In the genomic region with DNA sequence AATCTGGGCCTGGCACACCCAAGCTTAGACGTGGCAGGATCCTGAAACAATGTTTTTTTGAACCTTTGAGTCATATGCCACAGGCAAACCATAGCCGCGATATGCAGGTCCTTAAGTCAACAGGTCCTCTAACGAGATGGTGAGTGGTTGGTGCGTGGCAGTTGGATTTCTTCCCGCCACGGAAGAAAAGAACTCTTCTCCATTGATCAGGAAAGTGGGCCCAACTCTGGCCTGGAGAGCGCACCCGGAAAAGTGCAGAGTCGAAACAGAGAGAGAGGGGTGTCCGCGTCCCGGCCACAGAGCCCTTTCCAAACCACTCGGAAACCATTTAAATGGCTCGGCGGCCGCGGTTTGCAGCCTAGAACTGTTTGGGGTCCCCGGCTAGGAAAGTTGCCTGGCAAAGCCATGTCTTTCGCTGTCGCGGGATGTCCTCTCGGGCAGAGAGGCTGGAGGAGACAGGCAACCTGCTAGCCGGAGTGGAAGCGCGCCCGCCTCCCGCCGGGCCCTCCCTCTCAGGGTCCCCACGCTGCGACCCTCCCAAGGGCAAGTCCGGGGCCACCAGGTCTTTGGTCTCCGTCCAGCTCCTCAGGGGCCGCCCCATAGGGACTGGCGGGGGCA, we compare ENCODE assay signal across 8 cellular contexts. TPM values are rescaled to one million over a fixed set of nuclear protein-coding genes. Genes with fewer than 3 reads are reported as not detected.
A peak's percentile ranks its signal among the peaks of the same experiment; 100 is the strongest.
DNase-seq lines count a peak whose midpoint lies in the region; FAIRE-seq and TF ChIP-seq lines count a peak whose summit lies in the region.

No MANE protein-coding gene starts in this region.

- 4 to 10% (median 5%) methylated on average over 33 to 35 of the region's 35 CpGs for WGBS in small intestine, 3 donors

- no peak for FAIRE-seq in small intestine (lab: Jason Lieb, UNC)

- H3K27ac ChIP-seq in ascending aorta (no peak overlapping the region), small intestine (ENCODE audit: low read depth in 1 of 2, low read length in 1 of 2) (peak overlapping the region; percentile 97)

- H3K4me1 ChIP-seq in ascending aorta = peaks cover 10 to 15% of the 10 kb centered on the region in 2 donors
- H3K4me1 ChIP-seq in small intestine (ENCODE audit: control insufficient read depth in 2 of 2, insufficient read depth in 1 of 2, low read depth in 1 of 2, low read length in 1 of 2) = no peaks in the 10 kb centered on the region

- peak; percentile 54 for DNase-seq in A172 (ENCODE audit: low spot score)
- DNase-seq in GM13977 (ENCODE audit: low spot score) = peak; percentile 23
- peak; percentile 45 for DNase-seq in HuH-7.5 (ENCODE audit: low spot score)
- DNase-seq in ascending aorta (ENCODE audit: low spot score in 2 of 2) = no peak
- DNase-seq in small intestine = peak; percentile 83
- DNase-seq in AG08395 (ENCODE audit: low spot score) = no peak
- no peak for DNase-seq in SHP77 treated with DMSO at 0.1 percent for 48 hours (lab: John Stamatoyannopoulos, UW)

- peak overlapping the region; percentile 44 to 68 for H3K4me3 ChIP-seq in ascending aorta
- H3K4me3 ChIP-seq in iPS-18c (ENCODE audit: insufficient read depth, low read depth, low read length) = peak overlapping the region; percentile 48
- H3K4me3 ChIP-seq in small intestine (ENCODE audit: low read depth in 1 of 2, low read length in 2 of 2) = peak overlapping the region; percentile 68 to 96

- no peaks in the 10 kb centered on the region for H3K27me3 ChIP-seq in ascending aorta
- no peaks in the 10 kb centered on the region for H3K27me3 ChIP-seq in small intestine (ENCODE audit: control insufficient read depth in 2 of 2, insufficient read depth in 2 of 2, low read length in 2 of 2)

- in situ Hi-C loops in GM13977 (cut with MboI; ENCODE audit: low pct_unique_long_range_greater_than_20kb, low sequenced_read_pairs, unreplicated experiment) = no loop called here

- H3K9me3 ChIP-seq in ascending aorta = no peaks in the 10 kb centered on the region
- no peaks in the 10 kb centered on the region for H3K9me3 ChIP-seq in iPS-18c (ENCODE audit: control insufficient read depth, insufficient read depth, low read length)
- H3K9me3 ChIP-seq in small intestine (ENCODE audit: control insufficient read depth, low read depth) = no peaks in the 10 kb centered on the region

- H3K36me3 ChIP-seq in ascending aorta = no peaks in the 10 kb centered on the region
- H3K36me3 ChIP-seq in small intestine (ENCODE audit: control insufficient read depth in 2 of 2, insufficient read depth in 2 of 2, low read length in 2 of 2) = no peaks in the 10 kb centered on the region

- intact Hi-C loops in ascending aorta (cut with DNase I) = no loop called here

- TF ChIP-seq CTCF in GM13977 (IDR thresholded peaks at IDR 0.05; ENCODE audit: extremely low read depth, insufficient read depth, missing control alignments) (no peak), ascending aorta (IDR thresholded peaks at IDR 0.05) (no peak)

RNA-seq across cellular contexts. Expression of gene GALNT3, which starts 0.8 kb away (rescaled TPM):
- total RNA-seq in A172 (2014; rRNA removed; shearing (Covaris generic)) = not detected in 2 replicates
- total RNA-seq in ascending aorta = 0.64 TPM
- polyA plus RNA-seq in small intestine = 10 to 100 TPM; 21.6 to 39.0 (median 37.8) TPM

Comparison
In these comparisons a context has a peak if more than half of its experiments do, and no peak if none do; other contexts are left out.
1. DNase-seq: peak in A172 (single experiment), GM13977 (single experiment), HuH-7.5 (single experiment) and small intestine (single experiment); none in ascending aorta (0 of 2), AG08395 (single experiment) and SHP77 treated with DMSO at 0.1 percent for 48 hours (single experiment).
2. H3K27ac ChIP-seq: peak in small intestine (2 of 2); none in ascending aorta (0 of 2).
3. Peak in every context shown above with its lines, with median percentiles within 50 percentile points of each other: H3K4me3 ChIP-seq.